In genomic region chr15:77531191-77532000, GRCh38 we compare ENCODE assay signal across 14 cellular contexts.
"Had no signal": no experiment of that assay in that cellular context is flagged by ENCODE, and none has a peak within 500 bp of the region (broad histone marks: within the 10 kb centered on the region; RNA-seq: fewer than 3 reads in every experiment).

No MANE protein-coding gene starts in this region.

- FAIRE-seq: kidney, pancreas had no signal

- H3K27ac ChIP-seq: foreskin keratinocyte, left lung, neutrophil, pancreas had no signal

- H3K9me3 ChIP-seq: left lung, neutrophil, pancreas had no signal

- H3K4me3 ChIP-seq: left lung, pancreas had no signal

- ATAC-seq: activated T-cell treated with anti-CD3 and anti-CD28 coated beads, Interleukin-2, amount 50 U/mL, for 4 hours; effector memory CD8-positive, alpha-beta T cell; foreskin keratinocyte; left lung; naive thymus-derived CD8-positive, alpha-beta T cell; pancreas had no signal

- H3K27me3 ChIP-seq: left lung, pancreas had no signal

- H3K36me3 ChIP-seq: left lung, neutrophil, pancreas had no signal

- DNase-seq: activated CD4-positive, alpha-beta T cell treated with anti-CD3 and anti-CD28 coated beads, Interleukin-2, amount 50 U/mL, for 1 hour; activated CD4-positive, CD25-positive, alpha-beta regulatory T cell treated with anti-CD3 and anti-CD28 coated beads, Interleukin-2, amount 50 U/mL, for 72 hours; activated CD8-positive, alpha-beta memory T cell treated with anti-CD3 and anti-CD28 coated beads, Interleukin-2, amount 50 U/mL, for 4 hours; activated naive CD4-positive, alpha-beta T cell treated with anti-CD3 and anti-CD28 coated beads, Interleukin-2, amount 50 U/mL, for 16 hours; activated T-cell treated with anti-CD3 and anti-CD28 coated beads, Interleukin-2, amount 50 U/mL, for 4 hours; effector memory CD8-positive, alpha-beta T cell; foreskin keratinocyte; kidney; mesendoderm; naive thymus-derived CD8-positive, alpha-beta T cell; stimulated activated naive CD4-positive, alpha-beta T cell had no signal

- H3K4me1 ChIP-seq: foreskin keratinocyte, pancreas had no signal
